ENCODE assay signal across 8 cellular contexts in the genomic region with DNA sequence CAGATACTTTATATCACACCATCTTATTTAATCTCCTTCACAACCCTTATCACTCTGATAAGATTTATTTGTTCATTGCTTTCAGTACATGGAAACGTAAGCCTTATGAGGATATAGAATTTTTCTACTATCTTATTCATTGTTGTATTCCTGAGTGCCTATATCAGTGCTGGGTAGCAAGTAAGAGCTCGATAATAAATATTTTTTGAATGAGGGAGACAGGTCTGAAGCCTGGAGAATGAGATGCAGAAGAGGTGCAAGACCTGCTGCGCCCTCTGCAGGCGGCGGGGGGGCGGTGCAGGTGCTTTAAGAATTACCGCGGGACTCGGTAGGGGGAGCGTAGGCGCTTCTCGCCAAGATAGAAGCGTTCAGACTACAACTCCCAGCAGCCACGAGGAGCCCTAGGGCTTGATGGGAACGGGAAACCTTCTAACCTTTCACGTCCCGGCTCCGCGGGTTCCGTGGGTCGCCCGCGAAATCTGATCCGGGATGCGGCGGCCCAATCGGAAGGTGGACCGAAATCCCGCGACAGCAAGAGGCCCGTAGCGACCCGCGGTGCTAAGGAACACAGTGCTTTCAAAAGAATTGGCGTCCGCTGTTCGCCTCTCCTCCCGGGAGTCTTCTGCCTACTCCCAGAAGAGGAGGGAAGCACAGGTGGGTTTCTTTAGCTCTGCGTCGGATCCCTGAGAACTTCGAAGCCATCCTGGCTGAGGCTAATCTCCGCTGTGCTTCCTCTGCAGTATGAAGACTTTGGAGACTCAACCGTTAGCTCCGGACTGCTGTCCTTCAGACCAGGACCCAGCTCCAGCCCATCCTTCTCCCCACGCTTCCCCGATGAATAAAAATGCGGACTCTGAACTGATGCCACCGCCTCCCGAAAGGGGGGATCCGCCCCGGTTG. TPM values are rescaled to one million over a fixed set of nuclear protein-coding genes. Genes with fewer than 3 reads are reported as not detected.
DNase-seq lines count a peak whose midpoint lies in the region; ATAC-seq and TF ChIP-seq lines count a peak whose summit lies in the region.

WRAP53 (plus strand) TSS at position 570 of the 900 bp plus-strand sequence; CDS start at position 742, 172 bp downstream.

- H3K79me2 ChIP-seq in parathyroid adenoma = peaks cover 18% of the 10 kb centered on the region

- ATAC-seq in HG02763 (IDR thresholded peaks at IDR 0.05; ENCODE audit: unreplicated experiment) (peak; percentile 72), Right ventricle myocardium superior (ENCODE audit: poor library complexity) (peak; percentile 93)
- peak; percentile 89 for ATAC-seq in activated naive CD8-positive, alpha-beta T cell treated with anti-CD3 and anti-CD28 coated beads, Interleukin-2, amount 50 U/mL, for 24 hours

- H3K36me3 ChIP-seq in parathyroid adenoma (ENCODE audit: control insufficient read depth, insufficient read depth, low read length) (no peaks in the 10 kb centered on the region), transverse colon (no peaks in the 10 kb centered on the region)

- peak within 1 kb of the TSS; percentile 99 for H3K27ac ChIP-seq in parathyroid adenoma
- peak within 1 kb of the TSS; percentile 95 to 99 (median 98) for H3K27ac ChIP-seq in transverse colon

- intact Hi-C loops in Right ventricle myocardium superior (cut with DNase I) = loop anchor here (2.0 kb wide), 1 partner anchor 55 kb away; no protein-coding TSS in a partner anchor
- intact Hi-C loops in transverse colon (cut with DNase I; ENCODE audit: low total_unique reads) = loop anchor here (5.0 kb wide), 1 partner anchor 56 kb away; the partner anchor contains the start of gene SHBG

- 0 to 3% methylated on average over 3 to 46 of the region's 51 CpGs for WGBS in transverse colon (ENCODE audit: low coverage in 1 of 2), 2 donors

- TF ChIP-seq EP300 in transverse colon (IDR thresholded peaks at IDR 0.05; ENCODE audit: low read depth) = no peak

- peak within 1 kb of the TSS; percentile 94 for H3K4me2 ChIP-seq in parathyroid adenoma (ENCODE audit: low read length)

- peaks cover 5% of the 10 kb centered on the region for H3K4me1 ChIP-seq in parathyroid adenoma
- peaks cover 15 to 38% (median 25%) of the 10 kb centered on the region in 4 donors for H3K4me1 ChIP-seq in transverse colon

- H3K4me3 ChIP-seq in parathyroid adenoma (ENCODE audit: low read depth, low read length) (peak within 1 kb of the TSS; percentile 100), transverse colon (peak within 1 kb of the TSS; percentile 62 to 93 (median 82))

- H3K27ac Mint-ChIP-seq in activated naive CD8-positive, alpha-beta T cell treated with anti-CD3 and anti-CD28 coated beads, Interleukin-2, amount 50 U/mL, for 24 hours = peak within 1 kb of the TSS; percentile 96

- peak; percentile 97 for TF ChIP-seq CTCF in GM12874 (IDR thresholded peaks at IDR 0.05; ENCODE audit: insufficient read depth, low read depth, low read length)
- TF ChIP-seq CTCF in parathyroid adenoma (IDR thresholded peaks at IDR 0.05) = peak; percentile 100
- TF ChIP-seq CTCF in transverse colon (IDR thresholded peaks at IDR 0.05) = peak; percentile 98 to 100 (median 99)

- TF ChIP-seq POLR2A in transverse colon (IDR thresholded peaks at IDR 0.05) = no peak

- DNase-seq in NCI-H1417 treated with DMSO at 0.1 percent for 48 hours (lab: John Stamatoyannopoulos, UW) (peak; percentile 78), SW480 (ENCODE audit: low spot score) (peak; percentile 99), Right ventricle myocardium superior (peak; percentile 98), transverse colon (peak; percentile 97)
- peak; percentile 96 for DNase-seq in activated naive CD8-positive, alpha-beta T cell treated with anti-CD3 and anti-CD28 coated beads, Interleukin-2, amount 50 U/mL, for 24 hours

- H3K9me3 ChIP-seq in parathyroid adenoma (ENCODE audit: control insufficient read depth, low read length) = no peaks in the 10 kb centered on the region
- H3K9me3 ChIP-seq in transverse colon = no peaks in the 10 kb centered on the region

- peak within 1 kb of the TSS; percentile 89 for H2AFZ ChIP-seq in parathyroid adenoma

- in situ Hi-C loops in transverse colon (cut with MboI; ENCODE audit: low pct_ligation_motif_present in 1 of 4, low pct_unique_long_range_greater_than_20kb in 1 of 4, low sequenced_read_pairs in 3 of 4) = loop anchor here in 2 of 4 donors (5.0 to 10.0 kb wide), 2 partner anchors 53 to 56 kb away; partner anchors contain the start of gene SHBG (in 2 of the 2)

- no peaks in the 10 kb centered on the region for H3K9me3 Mint-ChIP-seq in activated naive CD8-positive, alpha-beta T cell treated with anti-CD3 and anti-CD28 coated beads, Interleukin-2, amount 50 U/mL, for 24 hours

- peaks cover 46% of the 10 kb centered on the region for H3K4me1 Mint-ChIP-seq in activated naive CD8-positive, alpha-beta T cell treated with anti-CD3 and anti-CD28 coated beads, Interleukin-2, amount 50 U/mL, for 24 hours

- H3K27me3 ChIP-seq in parathyroid adenoma (ENCODE audit: control insufficient read depth, insufficient read depth, low read length) (no peaks in the 10 kb centered on the region), transverse colon (no peaks in the 10 kb centered on the region)

- H3K4me3 Mint-ChIP-seq in activated naive CD8-positive, alpha-beta T cell treated with anti-CD3 and anti-CD28 coated beads, Interleukin-2, amount 50 U/mL, for 24 hours = peak within 1 kb of the TSS; percentile 92

- peaks cover 43% of the 10 kb centered on the region for H3K36me3 Mint-ChIP-seq in activated naive CD8-positive, alpha-beta T cell treated with anti-CD3 and anti-CD28 coated beads, Interleukin-2, amount 50 U/mL, for 24 hours (ENCODE audit: low read depth)

- peak within 1 kb of the TSS; percentile 64 for H3K9ac ChIP-seq in parathyroid adenoma

- H3K27me3 Mint-ChIP-seq in activated naive CD8-positive, alpha-beta T cell treated with anti-CD3 and anti-CD28 coated beads, Interleukin-2, amount 50 U/mL, for 24 hours = no peaks in the 10 kb centered on the region

RNA-seq across cellular contexts. Expression of gene WRAP53, which starts in this region (rescaled TPM):
- total RNA-seq in Right ventricle myocardium superior = 4.2 TPM
- total RNA-seq in transverse colon = 10 to 100 TPM in 1 of 4 donors, 1 to 10 TPM in 3; 3.7 to 33.0 (median 6.0) TPM

Comparison
In these comparisons a context has a peak if more than half of its experiments do, and no peak if none do; other contexts are left out.
1. Peak in every context shown above with its lines: DNase-seq, ATAC-seq, H3K4me3 ChIP-seq and H3K27ac ChIP-seq.